ENCODE assay signal across 1 cellular context in genomic region chr1:213656482-213656881, GRCh38.
TF ChIP-seq lines count a peak whose summit lies in the region.

No MANE protein-coding gene starts in this region.

TF ChIP-seq in HepG2, 621 proteins besides CTCF, POLR2A, EP300 and RAD21 (continued from another document):
- TF ChIP-seq PAXIP1 (CRISPR knock-in tag; conservative IDR thresholded peaks at IDR 0.05) (peak; percentile 41), TAF1 (CRISPR knock-in tag; IDR thresholded peaks at IDR 0.05) (no peak), ISL2 (CRISPR knock-in tag; IDR thresholded peaks at IDR 0.05) (0 out of 2 replicates have a peak, but pooled peaks have one; percentile 21), ZNF644 (CRISPR knock-in tag; IDR thresholded peaks at IDR 0.05; ENCODE audit: low read depth) (peak; percentile 79), TEAD3 (CRISPR knock-in tag; optimal IDR thresholded peaks at IDR 0.05; ENCODE audit: borderline replicate concordance) (peak; percentile 50), ZNF672 (CRISPR knock-in tag; IDR thresholded peaks at IDR 0.05) (no peak), TBX2 (CRISPR knock-in tag; IDR thresholded peaks at IDR 0.05; ENCODE audit: borderline replicate concordance) (peak; percentile 15; the same call in 1 of the 2 replicates), SOX13 (IDR thresholded peaks at IDR 0.05) (no peak), SOX13 (CRISPR knock-in tag; conservative IDR thresholded peaks at IDR 0.05 in 1 of 2, IDR thresholded peaks at IDR 0.05 in 1 of 2) (peak in 1 of 2 experiments; percentile 51; a peak in 1 of 4 replicates), CHCHD3 (CRISPR knock-in tag; IDR thresholded peaks at IDR 0.05) (no peak), HNF4G (IDR thresholded peaks at IDR 0.05; ENCODE audit: borderline replicate concordance, low read depth, low read length) (peak; percentile 43; the same call in 1 of the 2 replicates), HNF4G (CRISPR knock-in tag; IDR thresholded peaks at IDR 0.05; ENCODE audit: borderline replicate concordance, low read depth) (no peak), TOE1 (CRISPR knock-in tag; IDR thresholded peaks at IDR 0.05) (no peak), ARID5B (CRISPR knock-in tag; IDR thresholded peaks at IDR 0.05) (peak; percentile 53), TFAP4 (IDR thresholded peaks at IDR 0.05; ENCODE audit: borderline replicate concordance, low read depth) (peak; percentile 85), FOXO1 (CRISPR knock-in tag; IDR thresholded peaks at IDR 0.05) (no peak), HNF4A (CRISPR knock-in tag; IDR thresholded peaks at IDR 0.05) (peak; percentile 81), LRRFIP1 (CRISPR knock-in tag; conservative IDR thresholded peaks at IDR 0.05) (no peak), RNF2 (conservative IDR thresholded peaks at IDR 0.05; ENCODE audit: low read depth) (no peak), GATAD2A (CRISPR knock-in tag; IDR thresholded peaks at IDR 0.05) (0 out of 2 replicates have a peak, but pooled peaks have one; percentile 29), SOX6 (IDR thresholded peaks at IDR 0.05) (no peak), SOX6 (CRISPR knock-in tag; IDR thresholded peaks at IDR 0.05) (0 out of 2 replicates have a peak, but pooled peaks have one; percentile 44), RARA (CRISPR knock-in tag; IDR thresholded peaks at IDR 0.05) (0 out of 2 replicates have a peak, but pooled peaks have one; percentile 19)
